ENCODE assay signal across 8 cellular contexts in genomic region chr1:3623441-3624150, GRCh38. TPM values are rescaled to one million over a fixed set of nuclear protein-coding genes. Genes with fewer than 3 reads are reported as not detected.
DNase-seq lines count a peak whose midpoint lies in the region; ATAC-seq and TF ChIP-seq lines count a peak whose summit lies in the region.

No MANE protein-coding gene starts in this region.

- TF ChIP-seq POLR2A in gastroesophageal sphincter (IDR thresholded peaks at IDR 0.05) (no peak), prostate gland (IDR thresholded peaks at IDR 0.05) (no peak)

- ATAC-seq in T-cell (replicated peaks in 1 of 4) = no peak
- no peak for ATAC-seq in gastroesophageal sphincter

- intact Hi-C loops in prostate gland (cut with DNase I) = no loop called here

- H3K36me3 Mint-ChIP-seq in T-cell = peaks cover 9% of the 10 kb centered on the region

- peaks cover 0 to 60% (median 16%) of the 10 kb centered on the region in 3 donors for H3K4me1 ChIP-seq in gastroesophageal sphincter
- peaks cover 15% of the 10 kb centered on the region for H3K4me1 ChIP-seq in prostate gland (replicated peaks)

- H3K36me3 ChIP-seq in gastroesophageal sphincter (peaks cover 0 to 19% of the 10 kb centered on the region in 2 donors), prostate gland (peaks cover 0 to 6% of the 10 kb centered on the region in 2 donors)

- no peak for TF ChIP-seq CTCF in gastroesophageal sphincter (IDR thresholded peaks at IDR 0.05)
- TF ChIP-seq CTCF in prostate gland (IDR thresholded peaks at IDR 0.05) = no peak

- H3K4me3 ChIP-seq in gastroesophageal sphincter (peak overlapping the region; percentile 38 to 71), prostate gland (peak overlapping the region; percentile 72 to 95)

- H3K4me3 Mint-ChIP-seq in T-cell = peak overlapping the region; percentile 84 to 99 (median 98)

- H3K27ac ChIP-seq in gastroesophageal sphincter = peak overlapping the region in 3 of 4 donors; percentile 85 to 90 (median 86)
- peak overlapping the region in 1 of 2 donors; percentile 75 for H3K27ac ChIP-seq in prostate gland

- H3K27me3 ChIP-seq in gastroesophageal sphincter = no peaks in the 10 kb centered on the region
- no peaks in the 10 kb centered on the region for H3K27me3 ChIP-seq in prostate gland (replicated peaks; ENCODE audit: insufficient read depth)

- CTCF ChIA-PET in T-cell (lab: Charles Lee) = interaction anchor here in 1 of 2 donors (0.6 kb wide), 1 partner anchor 155 kb away, joined by 3 read pairs; no protein-coding TSS in a partner anchor

- H3K9me3 Mint-ChIP-seq in T-cell = no peaks in the 10 kb centered on the region

- 21 to 25% methylated on average over 4 to 20 of the region's 21 CpGs for WGBS in gastroesophageal sphincter (ENCODE audit: low coverage in 1 of 2), 2 donors
- WGBS in prostate gland = 34% methylated on average over 21 of the region's 21 CpGs

- peak overlapping the region; percentile 71 to 80 for H3K27ac Mint-ChIP-seq in T-cell

- H3K27me3 Mint-ChIP-seq in T-cell = no peaks in the 10 kb centered on the region

- H3K4me1 Mint-ChIP-seq in T-cell = peaks cover 48 to 55% (median 53%) of the 10 kb centered on the region in 3 donors

- H3K9me3 ChIP-seq in gastroesophageal sphincter (no peaks in the 10 kb centered on the region), prostate gland (no peaks in the 10 kb centered on the region)

- peak; percentile 35 for DNase-seq in GM03348 (ENCODE audit: low spot score)
- DNase-seq in T-cell = peak in 1 of 34 experiments; percentile 15
- DNase-seq in prostate gland (ENCODE audit: low spot score) = no peak
- DNase-seq in A172 (ENCODE audit: low spot score) = no peak
- DNase-seq in SW 1271 (lab: John Stamatoyannopoulos, UW) = no peak
- no peak for DNase-seq in activated gamma-delta T cell (lab: John Stamatoyannopoulos, UW)
- DNase-seq in inferior parietal cortex (ENCODE audit: extremely low spot score) = no peak

- no peak for TF ChIP-seq EP300 in gastroesophageal sphincter (IDR thresholded peaks at IDR 0.05)

- POLR2A ChIA-PET in T-cell (lab: Charles Lee) = no interaction called here

RNA-seq across cellular contexts. Expression of gene TPRG1L, which starts 1.2 kb away (rescaled TPM):
- total RNA-seq in T-cell = 10 to 100 TPM; 36.7 to 48.5 (median 45.4) TPM
- 10 to 100 TPM; 38.2 to 52.1 (median 46.6) TPM for total RNA-seq in gastroesophageal sphincter
- total RNA-seq in prostate gland = 10 to 100 TPM; 26.4 to 35.0 TPM
- total RNA-seq in A172 (2014; rRNA removed; shearing (Covaris generic)) = 6.7 and 9.4 TPM in 2 replicates

RNA-seq across cellular contexts. Expression of gene MEGF6, which starts 12.3 kb away (rescaled TPM):
- total RNA-seq in T-cell (100 to 1,000 TPM in 3 of 5 donors, 10 to 100 TPM in 2; 63.3 to 213 (median 193) TPM), gastroesophageal sphincter (10 to 100 TPM in 2 of 4 donors, 1 to 10 TPM in 2; 4.7 to 15.5 (median 10.8) TPM), prostate gland (10 to 100 TPM; 67.3 to 82.5 TPM)
- total RNA-seq in A172 (2014; rRNA removed; shearing (Covaris generic)) = 21.7 and 22.4 TPM in 2 replicates

RNA-seq across cellular contexts. Expression of gene WRAP73, which starts 26.3 kb away (rescaled TPM):
- total RNA-seq in T-cell = 10 to 100 TPM; 33.7 to 44.9 (median 39.8) TPM
- total RNA-seq in gastroesophageal sphincter = 10 to 100 TPM; 10.3 to 21.7 (median 14.5) TPM
- total RNA-seq in prostate gland = 10 to 100 TPM; 22.3 to 39.5 TPM
- 13.5 and 22.2 TPM in 2 replicates for total RNA-seq in A172 (2014; rRNA removed; shearing (Covaris generic))

RNA-seq across cellular contexts. Expression of gene TP73, which starts 28.7 kb away (rescaled TPM):
- under 1 TPM in 4 of 5 donors, not detected in 1; 0.12 to 0.21 (median 0.18) TPM for total RNA-seq in T-cell
- under 1 TPM in 2 of 4 donors, not detected in 2; 0.19 to 0.22 TPM for total RNA-seq in gastroesophageal sphincter
- 10 to 100 TPM in 1 of 2 donors, 1 to 10 TPM in 1; 5.1 to 15.1 TPM for total RNA-seq in prostate gland
- 1.7 and 4.7 TPM in 2 replicates for total RNA-seq in A172 (2014; rRNA removed; shearing (Covaris generic))
